1 cellular context compared by ENCODE assay signal in the genomic region with DNA sequence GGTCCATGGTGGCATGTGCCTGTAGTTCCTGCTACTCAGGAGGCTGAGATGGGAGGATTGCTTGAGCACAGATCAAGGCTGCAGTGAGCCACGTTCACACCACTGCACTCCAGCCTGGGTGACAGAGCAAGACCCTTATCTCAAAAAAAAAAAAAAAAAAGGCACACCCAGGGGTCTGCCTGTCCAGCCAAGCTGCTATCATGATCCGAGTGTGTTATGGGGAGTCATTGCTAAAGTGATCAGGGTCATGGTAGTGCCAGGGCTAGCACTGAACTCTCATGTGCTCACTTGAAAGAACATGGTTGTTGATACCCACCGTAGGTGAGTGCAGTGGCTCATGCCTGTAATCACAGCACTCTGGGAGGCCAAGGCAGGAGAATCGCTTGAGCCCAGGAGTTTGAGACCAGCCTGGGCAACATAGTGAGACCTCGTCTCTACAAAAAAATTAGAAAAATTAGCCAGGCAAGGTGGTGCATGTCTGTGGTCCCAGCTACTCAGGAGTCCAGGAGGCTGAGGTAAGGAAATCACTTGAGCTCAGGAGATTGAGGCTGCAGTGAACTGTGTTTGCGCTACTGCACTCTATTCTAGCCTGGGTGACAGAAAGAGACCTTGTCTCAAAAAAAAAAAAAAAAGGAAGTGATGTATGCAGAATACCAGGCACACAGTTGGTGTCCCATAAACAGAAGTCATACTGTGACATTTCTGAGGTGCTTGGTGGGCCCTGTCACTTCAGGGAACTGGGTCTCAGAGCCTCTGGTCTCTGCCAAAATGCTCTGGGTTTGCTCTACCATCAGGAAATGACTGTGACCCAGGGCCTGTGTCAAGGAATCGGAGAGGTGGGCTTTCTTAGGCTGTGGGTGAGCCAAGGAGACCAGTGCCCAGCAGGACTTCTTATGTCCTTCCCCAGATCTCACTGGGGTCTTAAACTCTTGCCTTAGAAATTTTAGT.
A peak's percentile ranks its signal among the peaks of the same experiment; 100 is the strongest.
TF ChIP-seq lines count a peak whose summit lies in the region.

No MANE protein-coding gene starts in this region.

TF ChIP-seq in HepG2, 621 proteins besides CTCF, POLR2A, EP300 and RAD21 (continued from another document and continues in another):
- TF ChIP-seq, protein P1, sequence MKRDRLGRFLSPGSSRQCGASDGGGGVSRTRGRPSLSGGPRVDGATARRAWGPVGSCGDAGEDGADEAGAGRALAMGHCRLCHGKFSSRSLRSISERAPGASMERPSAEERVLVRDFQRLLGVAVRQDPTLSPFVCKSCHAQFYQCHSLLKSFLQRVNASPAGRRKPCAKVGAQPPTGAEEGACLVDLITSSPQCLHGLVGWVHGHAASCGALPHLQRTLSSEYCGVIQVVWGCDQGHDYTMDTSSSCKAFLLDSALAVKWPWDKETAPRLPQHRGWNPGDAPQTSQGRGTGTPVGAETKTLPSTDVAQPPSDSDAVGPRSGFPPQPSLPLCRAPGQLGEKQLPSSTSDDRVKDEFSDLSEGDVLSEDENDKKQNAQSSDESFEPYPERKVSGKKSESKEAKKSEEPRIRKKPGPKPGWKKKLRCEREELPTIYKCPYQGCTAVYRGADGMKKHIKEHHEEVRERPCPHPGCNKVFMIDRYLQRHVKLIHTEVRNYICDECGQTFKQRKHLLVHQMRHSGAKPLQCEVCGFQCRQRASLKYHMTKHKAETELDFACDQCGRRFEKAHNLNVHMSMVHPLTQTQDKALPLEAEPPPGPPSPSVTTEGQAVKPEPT (CRISPR knock-in tag; IDR thresholded peaks at IDR 0.05; ENCODE audit: low read depth), result 0 out of 2 replicates have a peak, but pooled peaks have one; percentile 59
- TF ChIP-seq, protein P2, sequence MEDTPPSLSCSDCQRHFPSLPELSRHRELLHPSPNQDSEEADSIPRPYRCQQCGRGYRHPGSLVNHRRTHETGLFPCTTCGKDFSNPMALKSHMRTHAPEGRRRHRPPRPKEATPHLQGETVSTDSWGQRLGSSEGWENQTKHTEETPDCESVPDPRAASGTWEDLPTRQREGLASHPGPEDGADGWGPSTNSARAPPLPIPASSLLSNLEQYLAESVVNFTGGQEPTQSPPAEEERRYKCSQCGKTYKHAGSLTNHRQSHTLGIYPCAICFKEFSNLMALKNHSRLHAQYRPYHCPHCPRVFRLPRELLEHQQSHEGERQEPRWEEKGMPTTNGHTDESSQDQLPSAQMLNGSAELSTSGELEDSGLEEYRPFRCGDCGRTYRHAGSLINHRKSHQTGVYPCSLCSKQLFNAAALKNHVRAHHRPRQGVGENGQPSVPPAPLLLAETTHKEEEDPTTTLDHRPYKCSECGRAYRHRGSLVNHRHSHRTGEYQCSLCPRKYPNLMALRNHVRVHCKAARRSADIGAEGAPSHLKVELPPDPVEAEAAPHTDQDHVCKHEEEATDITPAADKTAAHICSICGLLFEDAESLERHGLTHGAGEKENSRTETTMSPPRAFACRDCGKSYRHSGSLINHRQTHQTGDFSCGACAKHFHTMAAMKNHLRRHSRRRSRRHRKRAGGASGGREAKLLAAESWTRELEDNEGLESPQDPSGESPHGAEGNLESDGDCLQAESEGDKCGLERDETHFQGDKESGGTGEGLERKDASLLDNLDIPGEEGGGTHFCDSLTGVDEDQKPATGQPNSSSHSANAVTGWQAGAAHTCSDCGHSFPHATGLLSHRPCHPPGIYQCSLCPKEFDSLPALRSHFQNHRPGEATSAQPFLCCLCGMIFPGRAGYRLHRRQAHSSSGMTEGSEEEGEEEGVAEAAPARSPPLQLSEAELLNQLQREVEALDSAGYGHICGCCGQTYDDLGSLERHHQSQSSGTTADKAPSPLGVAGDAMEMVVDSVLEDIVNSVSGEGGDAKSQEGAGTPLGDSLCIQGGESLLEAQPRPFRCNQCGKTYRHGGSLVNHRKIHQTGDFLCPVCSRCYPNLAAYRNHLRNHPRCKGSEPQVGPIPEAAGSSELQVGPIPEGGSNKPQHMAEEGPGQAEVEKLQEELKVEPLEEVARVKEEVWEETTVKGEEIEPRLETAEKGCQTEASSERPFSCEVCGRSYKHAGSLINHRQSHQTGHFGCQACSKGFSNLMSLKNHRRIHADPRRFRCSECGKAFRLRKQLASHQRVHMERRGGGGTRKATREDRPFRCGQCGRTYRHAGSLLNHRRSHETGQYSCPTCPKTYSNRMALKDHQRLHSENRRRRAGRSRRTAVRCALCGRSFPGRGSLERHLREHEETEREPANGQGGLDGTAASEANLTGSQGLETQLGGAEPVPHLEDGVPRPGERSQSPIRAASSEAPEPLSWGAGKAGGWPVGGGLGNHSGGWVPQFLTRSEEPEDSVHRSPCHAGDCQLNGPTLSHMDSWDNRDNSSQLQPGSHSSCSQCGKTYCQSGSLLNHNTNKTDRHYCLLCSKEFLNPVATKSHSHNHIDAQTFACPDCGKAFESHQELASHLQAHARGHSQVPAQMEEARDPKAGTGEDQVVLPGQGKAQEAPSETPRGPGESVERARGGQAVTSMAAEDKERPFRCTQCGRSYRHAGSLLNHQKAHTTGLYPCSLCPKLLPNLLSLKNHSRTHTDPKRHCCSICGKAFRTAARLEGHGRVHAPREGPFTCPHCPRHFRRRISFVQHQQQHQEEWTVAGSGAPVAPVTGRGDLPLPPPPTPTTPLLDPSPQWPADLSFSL (CRISPR knock-in tag; IDR thresholded peaks at IDR 0.05), result no peak
- TF ChIP-seq ZNF430 (CRISPR knock-in tag; IDR thresholded peaks at IDR 0.05), result no peak
- peak; percentile 36; the same call in 1 of the 2 replicates for TF ChIP-seq BRCA1 (CRISPR knock-in tag; IDR thresholded peaks at IDR 0.05)
- TF ChIP-seq CHCHD3 (CRISPR knock-in tag; IDR thresholded peaks at IDR 0.05), result no peak
- no peak for TF ChIP-seq ZNF572 (CRISPR knock-in tag; IDR thresholded peaks at IDR 0.05)
- no peak for TF ChIP-seq TBP (CRISPR knock-in tag; IDR thresholded peaks at IDR 0.05)
- TF ChIP-seq ZNF788 (CRISPR knock-in tag; IDR thresholded peaks at IDR 0.05; ENCODE audit: borderline replicate concordance), result peak; percentile 11; the same call in 1 of the 2 replicates
- TF ChIP-seq ZNF891 (CRISPR knock-in tag; IDR thresholded peaks at IDR 0.05), result peak; percentile 42; the same call in 1 of the 2 replicates
- no peak for TF ChIP-seq ZNF264 (CRISPR knock-in tag; IDR thresholded peaks at IDR 0.05)
- TF ChIP-seq, protein P3, sequence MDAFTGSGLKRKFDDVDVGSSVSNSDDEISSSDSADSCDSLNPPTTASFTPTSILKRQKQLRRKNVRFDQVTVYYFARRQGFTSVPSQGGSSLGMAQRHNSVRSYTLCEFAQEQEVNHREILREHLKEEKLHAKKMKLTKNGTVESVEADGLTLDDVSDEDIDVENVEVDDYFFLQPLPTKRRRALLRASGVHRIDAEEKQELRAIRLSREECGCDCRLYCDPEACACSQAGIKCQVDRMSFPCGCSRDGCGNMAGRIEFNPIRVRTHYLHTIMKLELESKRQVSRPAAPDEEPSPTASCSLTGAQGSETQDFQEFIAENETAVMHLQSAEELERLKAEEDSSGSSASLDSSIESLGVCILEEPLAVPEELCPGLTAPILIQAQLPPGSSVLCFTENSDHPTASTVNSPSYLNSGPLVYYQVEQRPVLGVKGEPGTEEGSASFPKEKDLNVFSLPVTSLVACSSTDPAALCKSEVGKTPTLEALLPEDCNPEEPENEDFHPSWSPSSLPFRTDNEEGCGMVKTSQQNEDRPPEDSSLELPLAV (CRISPR knock-in tag; conservative IDR thresholded peaks at IDR 0.05; ENCODE audit: low read depth), result no peak
- TF ChIP-seq PRPF4 (IDR thresholded peaks at IDR 0.05; ENCODE audit: low read depth, low read length, poor library complexity, severe bottlenecking), result peak; percentile 54
- TF ChIP-seq, protein P4, sequence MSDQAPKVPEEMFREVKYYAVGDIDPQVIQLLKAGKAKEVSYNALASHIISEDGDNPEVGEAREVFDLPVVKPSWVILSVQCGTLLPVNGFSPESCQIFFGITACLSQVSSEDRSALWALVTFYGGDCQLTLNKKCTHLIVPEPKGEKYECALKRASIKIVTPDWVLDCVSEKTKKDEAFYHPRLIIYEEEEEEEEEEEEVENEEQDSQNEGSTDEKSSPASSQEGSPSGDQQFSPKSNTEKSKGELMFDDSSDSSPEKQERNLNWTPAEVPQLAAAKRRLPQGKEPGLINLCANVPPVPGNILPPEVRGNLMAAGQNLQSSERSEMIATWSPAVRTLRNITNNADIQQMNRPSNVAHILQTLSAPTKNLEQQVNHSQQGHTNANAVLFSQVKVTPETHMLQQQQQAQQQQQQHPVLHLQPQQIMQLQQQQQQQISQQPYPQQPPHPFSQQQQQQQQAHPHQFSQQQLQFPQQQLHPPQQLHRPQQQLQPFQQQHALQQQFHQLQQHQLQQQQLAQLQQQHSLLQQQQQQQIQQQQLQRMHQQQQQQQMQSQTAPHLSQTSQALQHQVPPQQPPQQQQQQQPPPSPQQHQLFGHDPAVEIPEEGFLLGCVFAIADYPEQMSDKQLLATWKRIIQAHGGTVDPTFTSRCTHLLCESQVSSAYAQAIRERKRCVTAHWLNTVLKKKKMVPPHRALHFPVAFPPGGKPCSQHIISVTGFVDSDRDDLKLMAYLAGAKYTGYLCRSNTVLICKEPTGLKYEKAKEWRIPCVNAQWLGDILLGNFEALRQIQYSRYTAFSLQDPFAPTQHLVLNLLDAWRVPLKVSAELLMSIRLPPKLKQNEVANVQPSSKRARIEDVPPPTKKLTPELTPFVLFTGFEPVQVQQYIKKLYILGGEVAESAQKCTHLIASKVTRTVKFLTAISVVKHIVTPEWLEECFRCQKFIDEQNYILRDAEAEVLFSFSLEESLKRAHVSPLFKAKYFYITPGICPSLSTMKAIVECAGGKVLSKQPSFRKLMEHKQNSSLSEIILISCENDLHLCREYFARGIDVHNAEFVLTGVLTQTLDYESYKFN (CRISPR knock-in tag; conservative IDR thresholded peaks at IDR 0.05), result no peak
- peak; percentile 88 for TF ChIP-seq TMF1 (CRISPR knock-in tag; IDR thresholded peaks at IDR 0.05; ENCODE audit: low read depth)
- no peak for TF ChIP-seq HNRNPH1 (optimal IDR thresholded peaks at IDR 0.05; ENCODE audit: low read depth, low read length)
- TF ChIP-seq, protein P5, sequence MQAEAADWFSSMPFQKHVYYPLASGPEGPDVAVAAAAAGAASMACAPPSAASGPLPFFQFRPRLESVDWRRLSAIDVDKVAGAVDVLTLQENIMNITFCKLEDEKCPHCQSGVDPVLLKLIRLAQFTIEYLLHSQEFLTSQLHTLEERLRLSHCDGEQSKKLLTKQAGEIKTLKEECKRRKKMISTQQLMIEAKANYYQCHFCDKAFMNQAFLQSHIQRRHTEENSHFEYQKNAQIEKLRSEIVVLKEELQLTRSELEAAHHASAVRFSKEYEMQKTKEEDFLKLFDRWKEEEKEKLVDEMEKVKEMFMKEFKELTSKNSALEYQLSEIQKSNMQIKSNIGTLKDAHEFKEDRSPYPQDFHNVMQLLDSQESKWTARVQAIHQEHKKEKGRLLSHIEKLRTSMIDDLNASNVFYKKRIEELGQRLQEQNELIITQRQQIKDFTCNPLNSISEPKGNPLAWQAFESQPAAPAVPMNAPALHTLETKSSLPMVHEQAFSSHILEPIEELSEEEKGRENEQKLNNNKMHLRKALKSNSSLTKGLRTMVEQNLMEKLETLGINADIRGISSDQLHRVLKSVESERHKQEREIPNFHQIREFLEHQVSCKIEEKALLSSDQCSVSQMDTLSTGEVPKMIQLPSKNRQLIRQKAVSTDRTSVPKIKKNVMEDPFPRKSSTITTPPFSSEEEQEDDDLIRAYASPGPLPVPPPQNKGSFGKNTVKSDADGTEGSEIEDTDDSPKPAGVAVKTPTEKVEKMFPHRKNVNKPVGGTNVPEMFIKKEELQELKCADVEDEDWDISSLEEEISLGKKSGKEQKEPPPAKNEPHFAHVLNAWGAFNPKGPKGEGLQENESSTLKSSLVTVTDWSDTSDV (CRISPR knock-in tag; IDR thresholded peaks at IDR 0.05), result no peak
- peak; percentile 25 for TF ChIP-seq ZNF230 (CRISPR knock-in tag; IDR thresholded peaks at IDR 0.05)
- TF ChIP-seq PHF8 (CRISPR knock-in tag; IDR thresholded peaks at IDR 0.05), result 0 out of 2 replicates have a peak, but pooled peaks have one; percentile 24
- TF ChIP-seq PPARG (CRISPR knock-in tag; conservative IDR thresholded peaks at IDR 0.05), result no peak
- TF ChIP-seq SATB2 (CRISPR knock-in tag; IDR thresholded peaks at IDR 0.05), result no peak
- 0 out of 2 replicates have a peak, but pooled peaks have one; percentile 2 for TF ChIP-seq CHD2 (IDR thresholded peaks at IDR 0.05; ENCODE audit: low read depth, low read length)
- 0 out of 2 replicates have a peak, but pooled peaks have one; percentile 6 for TF ChIP-seq ZNF563 (CRISPR knock-in tag; IDR thresholded peaks at IDR 0.05)
- TF ChIP-seq KLF15 (CRISPR knock-in tag; IDR thresholded peaks at IDR 0.05; ENCODE audit: borderline replicate concordance), result no peak
- TF ChIP-seq, protein P6, sequence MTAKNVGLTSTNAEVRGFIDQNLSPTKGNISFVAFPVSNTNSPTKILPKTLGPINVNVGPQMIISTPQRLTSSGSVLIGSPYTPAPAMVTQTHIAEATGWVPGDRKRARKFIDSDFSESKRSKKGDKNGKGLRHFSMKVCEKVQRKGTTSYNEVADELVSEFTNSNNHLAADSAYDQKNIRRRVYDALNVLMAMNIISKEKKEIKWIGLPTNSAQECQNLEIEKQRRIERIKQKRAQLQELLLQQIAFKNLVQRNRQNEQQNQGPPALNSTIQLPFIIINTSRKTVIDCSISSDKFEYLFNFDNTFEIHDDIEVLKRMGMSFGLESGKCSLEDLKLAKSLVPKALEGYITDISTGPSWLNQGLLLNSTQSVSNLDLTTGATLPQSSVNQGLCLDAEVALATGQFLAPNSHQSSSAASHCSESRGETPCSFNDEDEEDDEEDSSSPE (CRISPR knock-in tag; IDR thresholded peaks at IDR 0.05), result no peak; the same call in 1 of the 2 replicates
- TF ChIP-seq SIX4 (CRISPR knock-in tag; IDR thresholded peaks at IDR 0.05), result no peak
- TF ChIP-seq FOXA3 (CRISPR knock-in tag; IDR thresholded peaks at IDR 0.05), result no peak
- TF ChIP-seq, protein P7, sequence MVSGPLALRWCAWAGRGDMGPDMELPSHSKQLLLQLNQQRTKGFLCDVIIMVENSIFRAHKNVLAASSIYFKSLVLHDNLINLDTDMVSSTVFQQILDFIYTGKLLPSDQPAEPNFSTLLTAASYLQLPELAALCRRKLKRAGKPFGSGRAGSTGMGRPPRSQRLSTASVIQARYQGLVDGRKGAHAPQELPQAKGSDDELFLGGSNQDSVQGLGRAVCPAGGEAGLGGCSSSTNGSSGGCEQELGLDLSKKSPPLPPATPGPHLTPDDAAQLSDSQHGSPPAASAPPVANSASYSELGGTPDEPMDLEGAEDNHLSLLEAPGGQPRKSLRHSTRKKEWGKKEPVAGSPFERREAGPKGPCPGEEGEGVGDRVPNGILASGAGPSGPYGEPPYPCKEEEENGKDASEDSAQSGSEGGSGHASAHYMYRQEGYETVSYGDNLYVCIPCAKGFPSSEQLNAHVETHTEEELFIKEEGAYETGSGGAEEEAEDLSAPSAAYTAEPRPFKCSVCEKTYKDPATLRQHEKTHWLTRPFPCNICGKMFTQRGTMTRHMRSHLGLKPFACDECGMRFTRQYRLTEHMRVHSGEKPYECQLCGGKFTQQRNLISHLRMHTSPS (CRISPR knock-in tag; IDR thresholded peaks at IDR 0.05; ENCODE audit: low read depth), result no peak
- peak; percentile 53 for TF ChIP-seq U2AF1 (optimal IDR thresholded peaks at IDR 0.05; ENCODE audit: low read depth, low read length)
- TF ChIP-seq ZNF746 (CRISPR knock-in tag; IDR thresholded peaks at IDR 0.05), result peak; percentile 45; the same call in 1 of the 2 replicates
- TF ChIP-seq SAP130 (CRISPR knock-in tag; IDR thresholded peaks at IDR 0.05; ENCODE audit: low read depth), result no peak
- TF ChIP-seq, protein P8, sequence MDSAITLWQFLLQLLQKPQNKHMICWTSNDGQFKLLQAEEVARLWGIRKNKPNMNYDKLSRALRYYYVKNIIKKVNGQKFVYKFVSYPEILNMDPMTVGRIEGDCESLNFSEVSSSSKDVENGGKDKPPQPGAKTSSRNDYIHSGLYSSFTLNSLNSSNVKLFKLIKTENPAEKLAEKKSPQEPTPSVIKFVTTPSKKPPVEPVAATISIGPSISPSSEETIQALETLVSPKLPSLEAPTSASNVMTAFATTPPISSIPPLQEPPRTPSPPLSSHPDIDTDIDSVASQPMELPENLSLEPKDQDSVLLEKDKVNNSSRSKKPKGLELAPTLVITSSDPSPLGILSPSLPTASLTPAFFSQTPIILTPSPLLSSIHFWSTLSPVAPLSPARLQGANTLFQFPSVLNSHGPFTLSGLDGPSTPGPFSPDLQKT (CRISPR knock-in tag; IDR thresholded peaks at IDR 0.05; ENCODE audit: borderline replicate concordance), result no peak
- no peak for TF ChIP-seq ZNF792 (CRISPR knock-in tag; IDR thresholded peaks at IDR 0.05)
- peak; percentile 98 for TF ChIP-seq ARID2 (CRISPR knock-in tag; IDR thresholded peaks at IDR 0.05; ENCODE audit: borderline replicate concordance)
